In genomic region chr13:40432018-40432978, GRCh38 we compare ENCODE assay signal across 11 cellular contexts.
A peak's percentile ranks its signal among the peaks of the same experiment; 100 is the strongest.
DNase-seq lines count a peak whose midpoint lies in the region; ATAC-seq, FAIRE-seq and TF ChIP-seq lines count a peak whose summit lies in the region.
"Had no signal": no experiment of that assay in that cellular context is flagged by ENCODE, and none has a peak within 500 bp of the region (broad histone marks: within the 10 kb centered on the region; RNA-seq: fewer than 3 reads in every experiment).

No MANE protein-coding gene starts in this region.

- in situ Hi-C loops in GM13976 (cut with MboI; ENCODE audit: low sequenced_read_pairs, unreplicated experiment), result no loop called here

- H3K4me3 ChIP-seq in left ventricle myocardium inferior (no peak overlapping the region), pancreas (no peak overlapping the region), left lung (no peak overlapping the region)
- H3K4me3 ChIP-seq: gastrocnemius medialis had no signal

- intact Hi-C loops in left ventricle myocardium inferior (cut with micrococcal nuclease), result no loop called here
- intact Hi-C loops in pancreas (cut with DNase I), result no loop called here
- intact Hi-C loops in left lung (cut with DNase I), result no loop called here

- H3K9me3 ChIP-seq in left ventricle myocardium inferior (replicated peaks) (no peaks in the 10 kb centered on the region), pancreas (no peaks in the 10 kb centered on the region), left lung (no peaks in the 10 kb centered on the region)
- H3K9me3 ChIP-seq: gastrocnemius medialis had no signal

- no peak for TF ChIP-seq CTCF in GM13976 (IDR thresholded peaks at IDR 0.05; ENCODE audit: borderline replicate concordance, control extremely low read depth, extremely low read depth, insufficient read depth, missing control alignments)
- TF ChIP-seq CTCF in left ventricle myocardium inferior (IDR thresholded peaks at IDR 0.05; ENCODE audit: borderline replicate concordance), result no peak
- no peak for TF ChIP-seq CTCF in pancreas (IDR thresholded peaks at IDR 0.05)
- no peak for TF ChIP-seq CTCF in left lung (IDR thresholded peaks at IDR 0.05)

- peak; percentile 61 for ATAC-seq in GM21367 (IDR thresholded peaks at IDR 0.05; ENCODE audit: unreplicated experiment)
- ATAC-seq in HG03354 (IDR thresholded peaks at IDR 0.05; ENCODE audit: poor library complexity, severe bottlenecking, unreplicated experiment), result peak; percentile 63
- ATAC-seq in pancreas, result no peak
- no peak for ATAC-seq in left lung
- ATAC-seq: gastrocnemius medialis had no signal

- H3K27me3 ChIP-seq in left ventricle myocardium inferior (ENCODE audit: low read depth) (no peaks in the 10 kb centered on the region), pancreas (no peaks in the 10 kb centered on the region), left lung (no peaks in the 10 kb centered on the region)
- H3K27me3 ChIP-seq: gastrocnemius medialis had no signal

- no peaks in the 10 kb centered on the region for H3K36me3 ChIP-seq in left ventricle myocardium inferior
- H3K36me3 ChIP-seq in pancreas, result no peaks in the 10 kb centered on the region
- no peaks in the 10 kb centered on the region for H3K36me3 ChIP-seq in left lung
- H3K36me3 ChIP-seq: gastrocnemius medialis had no signal

- 85 to 86% methylated on average over 5 of the region's 5 CpGs for WGBS in pancreas, 2 donors

- H3K4me1 ChIP-seq in left ventricle myocardium inferior, result peaks cover 12% of the 10 kb centered on the region
- H3K4me1 ChIP-seq in pancreas, result peaks cover 0 to 6% (median 0%) of the 10 kb centered on the region in 3 donors
- H3K4me1 ChIP-seq in left lung, result peaks cover 0 to 3% of the 10 kb centered on the region in 2 donors

- DNase-seq in GM13976 (ENCODE audit: low spot score) (peak; percentile 37), left ventricle myocardium inferior (no peak), pancreas (no peak), KG1 (lab: John Stamatoyannopoulos, UW) (no peak), left lung (no peak), NCI-H2107 (lab: John Stamatoyannopoulos, UW) (no peak)
- DNase-seq: gastrocnemius medialis, mesenchymal stem cell, NCI-H748 treated with DMSO at 0.1 percent for 48 hours had no signal

- no peak for FAIRE-seq in pancreas (lab: Jason Lieb, UNC)

- H3K27ac ChIP-seq in left ventricle myocardium inferior (replicated peaks) (peak overlapping the region; percentile 11), pancreas (no peak overlapping the region), left lung (no peak overlapping the region)
- H3K27ac ChIP-seq: gastrocnemius medialis had no signal

Comparison
In these comparisons a context has a peak if more than half of its experiments do, and no peak if none do; other contexts are left out.
1. ATAC-seq: peak in GM21367 (single experiment) and HG03354 (single experiment); none in pancreas (0 of 4) and left lung (single experiment).